Comparison of ENCODE assay signal across 1 cellular context in genomic region chr15:42595641-42596240, GRCh38.
TF ChIP-seq lines count a peak whose summit lies in the region.

No MANE protein-coding gene starts in this region.

TF ChIP-seq in K562, 482 proteins besides CTCF, POLR2A, EP300 and RAD21 (continued from another document and continues in another):
- TF ChIP-seq E2F8 (IDR thresholded peaks at IDR 0.05; ENCODE audit: low read depth, partially characterized antibody) (no peak), MGA (IDR thresholded peaks at IDR 0.05) (no peak), NFE2 (IDR thresholded peaks at IDR 0.05; ENCODE audit: low read depth) (peak; percentile 76), STAG1 (CRISPR knock-in tag; IDR thresholded peaks at IDR 0.05; ENCODE audit: borderline replicate concordance) (no peak), CREB1 (IDR thresholded peaks at IDR 0.05) (no peak), CREB1 (CRISPR knock-in tag; IDR thresholded peaks at IDR 0.05) (no peak), ZNF511 (CRISPR knock-in tag; IDR thresholded peaks at IDR 0.05) (no peak), SREBF2 (CRISPR knock-in tag; IDR thresholded peaks at IDR 0.05) (no peak), ARID3A (IDR thresholded peaks at IDR 0.05; ENCODE audit: borderline replicate concordance, low read depth, low read length) (no peak), ERF (CRISPR knock-in tag; IDR thresholded peaks at IDR 0.05) (no peak), ZNF133 (CRISPR knock-in tag; IDR thresholded peaks at IDR 0.05) (no peak), HMG20B (CRISPR knock-in tag; IDR thresholded peaks at IDR 0.05) (no peak), ZNF589 (CRISPR knock-in tag; IDR thresholded peaks at IDR 0.05; ENCODE audit: low read depth) (no peak), ARHGAP35 (IDR thresholded peaks at IDR 0.05; ENCODE audit: partially characterized antibody) (no peak), MAFF (IDR thresholded peaks at IDR 0.05; ENCODE audit: low read length) (peak; percentile 28; the same call in 1 of the 2 replicates), ZNF507 (tag; conservative IDR thresholded peaks at IDR 0.05) (no peak), RBM15 (IDR thresholded peaks at IDR 0.05; ENCODE audit: insufficient read depth, low read length) (no peak), STAT6 (CRISPR knock-in tag; IDR thresholded peaks at IDR 0.05) (no peak), CBX5 (IDR thresholded peaks at IDR 0.05; ENCODE audit: borderline replicate concordance, low read depth) (no peak), ZNF324 (CRISPR knock-in tag; IDR thresholded peaks at IDR 0.05) (no peak), THAP7 (CRISPR knock-in tag; IDR thresholded peaks at IDR 0.05) (no peak), WHSC1 (IDR thresholded peaks at IDR 0.05; ENCODE audit: low read length) (no peak), ZNF274 (IDR thresholded peaks at IDR 0.05; ENCODE audit: borderline replicate concordance, low read depth, low read length) (no peak), MBD1 (CRISPR knock-in tag; IDR thresholded peaks at IDR 0.05) (no peak), TRIM24 (IDR thresholded peaks at IDR 0.05) (no peak), CTBP1 (IDR thresholded peaks at IDR 0.05; ENCODE audit: borderline replicate concordance) (no peak), C11orf30 (IDR thresholded peaks at IDR 0.05; ENCODE audit: low read depth) (peak; percentile 80)
- TF ChIP-seq, protein P1, sequence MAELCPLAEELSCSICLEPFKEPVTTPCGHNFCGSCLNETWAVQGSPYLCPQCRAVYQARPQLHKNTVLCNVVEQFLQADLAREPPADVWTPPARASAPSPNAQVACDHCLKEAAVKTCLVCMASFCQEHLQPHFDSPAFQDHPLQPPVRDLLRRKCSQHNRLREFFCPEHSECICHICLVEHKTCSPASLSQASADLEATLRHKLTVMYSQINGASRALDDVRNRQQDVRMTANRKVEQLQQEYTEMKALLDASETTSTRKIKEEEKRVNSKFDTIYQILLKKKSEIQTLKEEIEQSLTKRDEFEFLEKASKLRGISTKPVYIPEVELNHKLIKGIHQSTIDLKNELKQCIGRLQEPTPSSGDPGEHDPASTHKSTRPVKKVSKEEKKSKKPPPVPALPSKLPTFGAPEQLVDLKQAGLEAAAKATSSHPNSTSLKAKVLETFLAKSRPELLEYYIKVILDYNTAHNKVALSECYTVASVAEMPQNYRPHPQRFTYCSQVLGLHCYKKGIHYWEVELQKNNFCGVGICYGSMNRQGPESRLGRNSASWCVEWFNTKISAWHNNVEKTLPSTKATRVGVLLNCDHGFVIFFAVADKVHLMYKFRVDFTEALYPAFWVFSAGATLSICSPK (IDR thresholded peaks at IDR 0.05; ENCODE audit: borderline replicate concordance): no peak
- TF ChIP-seq, protein P2, sequence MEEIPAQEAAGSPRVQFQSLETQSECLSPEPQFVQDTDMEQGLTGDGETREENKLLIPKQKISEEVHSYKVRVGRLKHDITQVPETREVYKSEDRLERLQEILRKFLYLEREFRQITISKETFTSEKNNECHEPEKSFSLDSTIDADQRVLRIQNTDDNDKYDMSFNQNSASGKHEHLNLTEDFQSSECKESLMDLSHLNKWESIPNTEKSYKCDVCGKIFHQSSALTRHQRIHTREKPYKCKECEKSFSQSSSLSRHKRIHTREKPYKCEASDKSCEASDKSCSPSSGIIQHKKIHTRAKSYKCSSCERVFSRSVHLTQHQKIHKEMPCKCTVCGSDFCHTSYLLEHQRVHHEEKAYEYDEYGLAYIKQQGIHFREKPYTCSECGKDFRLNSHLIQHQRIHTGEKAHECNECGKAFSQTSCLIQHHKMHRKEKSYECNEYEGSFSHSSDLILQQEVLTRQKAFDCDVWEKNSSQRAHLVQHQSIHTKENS (CRISPR knock-in tag; IDR thresholded peaks at IDR 0.05): no peak
